In genomic region chr14:24978862-24979724, GRCh38 we compare ENCODE assay signal across 1 cellular context.
TF ChIP-seq lines count a peak whose summit lies in the region.

No MANE protein-coding gene starts in this region.

TF ChIP-seq in GM12878, 131 proteins besides CTCF, POLR2A, EP300 and RAD21 (continued from another document):
- TF ChIP-seq, protein P1, sequence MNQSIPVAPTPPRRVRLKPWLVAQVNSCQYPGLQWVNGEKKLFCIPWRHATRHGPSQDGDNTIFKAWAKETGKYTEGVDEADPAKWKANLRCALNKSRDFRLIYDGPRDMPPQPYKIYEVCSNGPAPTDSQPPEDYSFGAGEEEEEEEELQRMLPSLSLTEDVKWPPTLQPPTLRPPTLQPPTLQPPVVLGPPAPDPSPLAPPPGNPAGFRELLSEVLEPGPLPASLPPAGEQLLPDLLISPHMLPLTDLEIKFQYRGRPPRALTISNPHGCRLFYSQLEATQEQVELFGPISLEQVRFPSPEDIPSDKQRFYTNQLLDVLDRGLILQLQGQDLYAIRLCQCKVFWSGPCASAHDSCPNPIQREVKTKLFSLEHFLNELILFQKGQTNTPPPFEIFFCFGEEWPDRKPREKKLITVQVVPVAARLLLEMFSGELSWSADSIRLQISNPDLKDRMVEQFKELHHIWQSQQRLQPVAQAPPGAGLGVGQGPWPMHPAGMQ (IDR thresholded peaks at IDR 0.05; ENCODE audit: borderline replicate concordance): no peak
- TF ChIP-seq ZNF217 (IDR thresholded peaks at IDR 0.05): no peak; the same call in 1 of the 2 replicates
- TF ChIP-seq BACH1 (IDR thresholded peaks at IDR 0.05; ENCODE audit: borderline replicate concordance): peak; percentile 32; the same call in 1 of the 2 replicates
